ENCODE assay signal across 1 cellular context in genomic region chr7:100897772-100898454, GRCh38.
TF ChIP-seq lines count a peak whose summit lies in the region.

No MANE protein-coding gene starts in this region.

TF ChIP-seq in H1, 55 proteins besides CTCF, POLR2A, EP300 and RAD21:
- TF ChIP-seq YY1 (IDR thresholded peaks at IDR 0.05; ENCODE audit: low read depth, low read length) (no peak), TAF7 (optimal IDR thresholded peaks at IDR 0.05; ENCODE audit: borderline replicate concordance, low read depth, low read length) (no peak), SUZ12 (IDR thresholded peaks at IDR 0.05; ENCODE audit: low read length) (no peak), JUN (IDR thresholded peaks at IDR 0.05; ENCODE audit: low read depth, low read length) (no peak), SIX5 (IDR thresholded peaks at IDR 0.05; ENCODE audit: low read depth, low read length) (no peak), PHF8 (conservative IDR thresholded peaks at IDR 0.05; ENCODE audit: low read depth, low read length) (no peak), BRCA1 (IDR thresholded peaks at IDR 0.05; ENCODE audit: low read depth, low read length) (no peak), KDM5A (IDR thresholded peaks at IDR 0.05; ENCODE audit: low read length) (no peak), ATF2 (IDR thresholded peaks at IDR 0.05; ENCODE audit: low read length) (no peak)
